ENCODE assay signal across 10 cellular contexts in the genomic region with DNA sequence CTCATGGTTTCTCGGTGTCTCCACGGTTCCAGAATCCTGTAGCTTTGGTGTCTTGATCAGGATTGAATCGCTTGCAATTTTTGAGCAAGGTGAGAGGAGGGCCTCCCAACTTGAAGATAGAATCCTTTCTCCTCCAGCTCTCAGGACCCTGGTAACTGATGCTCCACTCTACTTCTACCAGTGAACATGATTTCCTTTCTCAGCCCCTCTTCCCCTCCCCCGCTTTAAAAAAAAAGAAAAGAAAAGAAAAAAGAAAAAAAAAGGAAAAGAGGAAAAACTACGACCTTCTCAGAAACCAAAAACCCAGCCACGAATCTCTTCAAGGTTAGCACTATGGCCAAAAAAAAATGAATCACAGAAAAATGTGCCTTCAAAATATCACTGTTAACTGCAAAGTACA. TPM values are rescaled to one million over a fixed set of nuclear protein-coding genes. Genes with fewer than 3 reads are reported as not detected.
DNase-seq lines count a peak whose midpoint lies in the region; ATAC-seq and TF ChIP-seq lines count a peak whose summit lies in the region.
"Had no signal": no experiment of that assay in that cellular context is flagged by ENCODE, and none has a peak within 500 bp of the region (broad histone marks: within the 10 kb centered on the region; RNA-seq: fewer than 3 reads in every experiment).

No MANE protein-coding gene starts in this region.

- H3K27me3 ChIP-seq in GM06990 (replicated peaks; ENCODE audit: control insufficient read depth, insufficient read depth, low read length) (no peaks in the 10 kb centered on the region), hepatocyte (no peaks in the 10 kb centered on the region), gastrocnemius medialis (no peaks in the 10 kb centered on the region)

- no peaks in the 10 kb centered on the region for H3K9me2 ChIP-seq in hepatocyte (replicated peaks; ENCODE audit: insufficient read depth)

- H3K79me2 ChIP-seq in hepatocyte = peaks cover 56% of the 10 kb centered on the region

- H3K27ac ChIP-seq in VCaP (peak overlapping the region; percentile 94), hepatocyte (no peak overlapping the region), gastrocnemius medialis (peak overlapping the region in 1 of 4 donors; percentile 84)

- DNase-seq in GM06990 (ENCODE audit: extremely low read depth, insufficient read length) (no peak), hepatocyte (ENCODE audit: low spot score) (no peak), gastrocnemius medialis (no peak), amygdala (lab: John Stamatoyannopoulos, UW) (no peak), AG20443 (ENCODE audit: low spot score) (no peak)
- DNase-seq: activated naive CD4-positive, alpha-beta T cell treated with anti-CD3 and anti-CD28 coated beads, Interleukin-2, amount 10 ng/mL, durations not matched to agents 7 days and 5 days; T-helper 2 cell had no signal

- H3K9me3 ChIP-seq in hepatocyte (ENCODE audit: low read depth) (no peaks in the 10 kb centered on the region), gastrocnemius medialis (no peaks in the 10 kb centered on the region)

- ATAC-seq in gastrocnemius medialis = no peak
- ATAC-seq in GM19351 (IDR thresholded peaks at IDR 0.05; ENCODE audit: unreplicated experiment) = no peak
- ATAC-seq in GM18861 (IDR thresholded peaks at IDR 0.05; ENCODE audit: unreplicated experiment) = no peak

- intact Hi-C loops in gastrocnemius medialis (cut with DNase I; ENCODE audit: low total_unique reads) = loop anchor here (2.0 kb wide), 1 partner anchor 30 kb away; no protein-coding TSS in a partner anchor

- 32% methylated on average over 5 of the region's 6 CpGs for WGBS in hepatocyte (ENCODE audit: low lambda C conversion rate, missing lambda C conversion rate)

- H3K4me3 ChIP-seq in GM06990 (replicated peaks; ENCODE audit: low read depth, low read length) (peak overlapping the region; percentile 64), hepatocyte (peak overlapping the region; percentile 60), gastrocnemius medialis (peak overlapping the region; percentile 59 to 68 (median 64))

- no peak overlapping the region for H2AFZ ChIP-seq in hepatocyte

- H3K4me2 ChIP-seq in hepatocyte = peak overlapping the region; percentile 82

- H3K36me3 ChIP-seq in GM06990 (ENCODE audit: control insufficient read depth, insufficient read depth, low read length) = no peaks in the 10 kb centered on the region
- H3K36me3 ChIP-seq in hepatocyte (replicated peaks; ENCODE audit: insufficient read depth, low read depth) = no peaks in the 10 kb centered on the region
- H3K36me3 ChIP-seq in gastrocnemius medialis = no peaks in the 10 kb centered on the region

- peaks cover 46% of the 10 kb centered on the region for H4K20me1 ChIP-seq in hepatocyte (ENCODE audit: insufficient read depth, poor library complexity, severe bottlenecking)

- H3K4me1 ChIP-seq in hepatocyte (ENCODE audit: insufficient read depth) = peaks cover 31% of the 10 kb centered on the region
- H3K4me1 ChIP-seq in gastrocnemius medialis = peaks cover 44 to 45% of the 10 kb centered on the region in 2 donors

- no peak for TF ChIP-seq POLR2A in gastrocnemius medialis (IDR thresholded peaks at IDR 0.05)

- no peak for TF ChIP-seq CTCF in GM06990 (IDR thresholded peaks at IDR 0.05; ENCODE audit: insufficient read depth, low read length, poor library complexity, severe bottlenecking)
- no peak for TF ChIP-seq CTCF in VCaP (conservative IDR thresholded peaks at IDR 0.05)
- TF ChIP-seq CTCF in hepatocyte (IDR thresholded peaks at IDR 0.05; ENCODE audit: poor library complexity) = no peak
- no peak for TF ChIP-seq CTCF in gastrocnemius medialis (IDR thresholded peaks at IDR 0.05 in 4 of 5, conservative IDR thresholded peaks at IDR 0.05 in 1 of 5)

- in situ Hi-C loops in gastrocnemius medialis (cut with MboI; ENCODE audit: low sequenced_read_pairs in 4 of 4) = no loop called here

RNA-seq across cellular contexts. Expression of a gene that starts 1.2 kb away (rescaled TPM):
- total RNA-seq in hepatocyte (26.9 and 28.3 TPM in 2 replicates), gastrocnemius medialis (10 to 100 TPM; 19.5 to 33.4 (median 27.7) TPM)
- 25.0 and 31.1 TPM in 2 replicates for polyA plus RNA-seq in hepatocyte

RNA-seq across cellular contexts. Expression of a gene that starts 55.3 kb away (rescaled TPM):
- total RNA-seq in hepatocyte (not detected in 2 replicates), gastrocnemius medialis (not detected)
- polyA plus RNA-seq in hepatocyte = not detected in 2 replicates
